Comparison of ENCODE assay signal across 29 cellular contexts in the genomic region with DNA sequence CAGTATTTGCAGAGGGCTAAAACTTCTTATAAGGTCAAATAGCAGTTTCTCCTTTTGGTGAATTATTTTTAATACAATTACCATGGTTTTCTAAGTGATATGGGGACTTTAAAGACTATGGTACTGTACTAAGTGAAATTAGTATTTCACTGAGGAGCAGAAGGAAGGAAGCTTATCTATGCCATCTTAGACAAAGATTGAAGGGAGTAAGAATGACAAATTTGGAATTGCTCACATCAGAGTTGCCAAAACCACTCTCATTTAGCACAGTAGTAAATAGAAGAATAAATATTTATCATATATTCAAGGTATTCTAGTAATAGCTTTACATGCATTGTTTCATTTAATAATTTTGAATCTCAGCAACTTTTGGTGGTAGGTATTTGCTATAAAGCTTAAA. TPM values are rescaled to one million over a fixed set of nuclear protein-coding genes. Genes with fewer than 3 reads are reported as not detected.
"Had no signal": no experiment of that assay in that cellular context is flagged by ENCODE, and none has a peak within 500 bp of the region (broad histone marks: within the 10 kb centered on the region; RNA-seq: fewer than 3 reads in every experiment).

No MANE protein-coding gene starts in this region.

- H3K27ac ChIP-seq: left lung, lower lobe of right lung, pancreas, prostate gland, skin epidermis, stomach, testis, thyroid gland, transverse colon, upper lobe of left lung had no signal

- ATAC-seq: left colon; left lung; lower lobe of right lung; natural killer cell; pancreas; right cardiac atrium; sciatic nerve; stimulated activated naive B cell treated with anti-CD40 and anti-IgM and Interleukin-4, amounts not matched to agents 10 μg/mL and 1 μg/mL and 100 μg/mL, for 72 hours; stimulated activated naive CD8-positive, alpha-beta T cell treated with anti-CD3 and anti-CD28 coated beads, Interleukin-15, Interleukin-2, amounts not matched to agents 100 U/mL and 50 U/mL, for 24 hours had no signal

- H3K4me3 Mint-ChIP-seq: immature natural killer cell; naive B cell; natural killer cell; stimulated activated naive B cell treated with anti-CD40 and anti-IgM and Interleukin-4, amounts not matched to agents 10 μg/mL and 1 μg/mL and 100 μg/mL, for 72 hours had no signal

- H3K36me3 ChIP-seq: lower lobe of right lung, pancreas, prostate gland, stomach, thyroid gland, transverse colon, upper lobe of left lung had no signal

- H3K27me3 ChIP-seq: left lung, pancreas, stomach, testis, thyroid gland, transverse colon, upper lobe of left lung had no signal

- H3K4me1 Mint-ChIP-seq: naive B cell; stimulated activated naive B cell treated with anti-CD40 and anti-IgM and Interleukin-4, amounts not matched to agents 10 μg/mL and 1 μg/mL and 100 μg/mL, for 72 hours had no signal

- H3K27ac Mint-ChIP-seq: immature natural killer cell; naive B cell; natural killer cell; stimulated activated naive B cell treated with anti-CD40 and anti-IgM and Interleukin-4, amounts not matched to agents 10 μg/mL and 1 μg/mL and 100 μg/mL, for 72 hours had no signal

- H3K4me1 ChIP-seq: lower lobe of right lung, prostate gland, stomach, testis, thyroid gland, transverse colon, upper lobe of left lung had no signal

- H3K27me3 Mint-ChIP-seq: naive B cell; stimulated activated naive B cell treated with anti-CD40 and anti-IgM and Interleukin-4, amounts not matched to agents 10 μg/mL and 1 μg/mL and 100 μg/mL, for 72 hours had no signal

- H3K9me3 Mint-ChIP-seq: immature natural killer cell; naive B cell; natural killer cell; stimulated activated naive B cell treated with anti-CD40 and anti-IgM and Interleukin-4, amounts not matched to agents 10 μg/mL and 1 μg/mL and 100 μg/mL, for 72 hours had no signal

- H3K4me3 ChIP-seq: left lung, lower lobe of right lung, pancreas, prostate gland, skin epidermis, stomach, testis, thyroid gland, transverse colon, upper lobe of left lung had no signal

- H3K9me3 ChIP-seq: left lung, lower lobe of right lung, pancreas, prostate gland, stomach, testis, thyroid gland, transverse colon, upper lobe of left lung had no signal

- H3K36me3 Mint-ChIP-seq: naive B cell; natural killer cell; stimulated activated naive B cell treated with anti-CD40 and anti-IgM and Interleukin-4, amounts not matched to agents 10 μg/mL and 1 μg/mL and 100 μg/mL, for 72 hours had no signal

- DNase-seq: hypothalamus; immature natural killer cell; kidney; left colon; left lung; lower lobe of right lung; mammary epithelial cell; mesenchymal stem cell; naive B cell; natural killer cell; pancreas; posterior cingulate gyrus; retina; right cardiac atrium; stimulated activated CD4-positive, alpha-beta T cell treated with anti-CD3 and anti-CD28 coated beads, Interleukin-12 subunit alpha, Interleukin-12 subunit beta, amount 100 ng/mL, for 4 hours; stimulated activated CD4-positive, alpha-beta T cell treated with anti-CD3 and anti-CD28 coated beads, Interleukin-15, amount 100 ng/mL, for 24 hours; stimulated activated CD4-positive, alpha-beta T cell treated with anti-CD3 and anti-CD28 coated beads, Interleukin-2, amount 100 ng/mL, for 24 hours; stimulated activated CD4-positive, alpha-beta T cell treated with anti-CD3 and anti-CD28 coated beads, Interleukin-4, amount 100 ng/mL, for 1 hour; stimulated activated naive B cell treated with anti-CD40 and anti-IgM and Interleukin-4, amounts not matched to agents 10 μg/mL and 1 μg/mL and 100 μg/mL, for 72 hours; stimulated activated naive CD8-positive, alpha-beta T cell treated with anti-CD3 and anti-CD28 coated beads, Interleukin-15, Interleukin-2, amounts not matched to agents 100 U/mL and 50 U/mL, for 24 hours; stomach; testis; thyroid gland; transverse colon; upper lobe of left lung had no signal

RNA-seq across cellular contexts. Expression of gene SULT1B1, which starts 30.4 kb away (rescaled TPM):
- polyA plus RNA-seq: neural cell had no signal
